Comparison of ENCODE assay signal across 21 cellular contexts in the genomic region with DNA sequence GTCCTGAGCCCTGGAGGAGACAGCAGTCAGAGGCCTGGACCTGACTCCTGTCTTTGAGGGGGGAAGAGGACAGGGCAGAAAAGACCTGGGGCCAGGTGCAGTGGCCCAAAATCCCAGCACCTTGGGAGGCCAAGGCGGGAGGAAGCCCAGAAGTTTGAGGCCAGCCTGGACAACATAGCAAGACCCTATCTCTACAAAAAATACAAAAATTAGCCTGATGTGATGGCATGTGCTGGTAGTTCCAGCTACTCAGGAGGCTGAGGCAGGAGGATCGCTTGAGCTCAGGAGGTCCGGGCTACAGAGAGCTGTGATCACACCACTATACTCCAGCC.
DNase-seq lines count a peak whose midpoint lies in the region; ATAC-seq and TF ChIP-seq lines count a peak whose summit lies in the region.
"Had no signal": no experiment of that assay in that cellular context is flagged by ENCODE, and none has a peak within 500 bp of the region (broad histone marks: within the 10 kb centered on the region; RNA-seq: fewer than 3 reads in every experiment).

No MANE protein-coding gene starts in this region.

- WGBS in body of pancreas, 2 donors, result 95 to 98% methylated on average over 3 of the region's 3 CpGs
- 98% methylated on average over 3 of the region's 3 CpGs for WGBS in hepatocyte (ENCODE audit: low lambda C conversion rate, missing lambda C conversion rate)
- 86 to 100% methylated on average over 2 to 3 of the region's 3 CpGs for WGBS in testis, 2 donors

- CTCF ChIA-PET in A673 (lab: Charles Lee), result interaction anchor here (0.5 to 0.6 kb wide), 3 partner anchors 75 to 961 kb away, joined by 4 to 7 read pairs (median 5); no protein-coding TSS in a partner anchor

- POLR2A ChIA-PET in A673 (lab: Charles Lee; ENCODE audit: low non-redundant PET), result no interaction called here

- H3K36me3 ChIP-seq in A673 (ENCODE audit: insufficient read depth, low read length, poor library complexity, severe bottlenecking) (no peaks in the 10 kb centered on the region), body of pancreas (replicated peaks in 1 of 2; ENCODE audit: insufficient read depth in 1 of 2, low read depth in 2 of 2) (no peaks in the 10 kb centered on the region), hepatocyte (replicated peaks; ENCODE audit: insufficient read depth, low read depth) (no peaks in the 10 kb centered on the region), testis (ENCODE audit: low read depth, missing control alignments) (no peaks in the 10 kb centered on the region)
- H3K36me3 ChIP-seq: prostate gland had no signal

- TF ChIP-seq POLR2A in body of pancreas (IDR thresholded peaks at IDR 0.05) (no peak), testis (IDR thresholded peaks at IDR 0.05) (no peak)

- no peaks in the 10 kb centered on the region for H4K20me1 ChIP-seq in hepatocyte (ENCODE audit: insufficient read depth, poor library complexity, severe bottlenecking)

- BruUV-seq in A673 (replicated peaks; lab: Mats Ljungman, UMichigan), result no TSS peak

- no peaks in the 10 kb centered on the region for H3K27me3 ChIP-seq in A673 (replicated peaks; ENCODE audit: insufficient read depth, low read depth, low read length, poor library complexity)
- H3K27me3 ChIP-seq in body of pancreas, result no peaks in the 10 kb centered on the region
- no peaks in the 10 kb centered on the region for H3K27me3 ChIP-seq in hepatocyte
- no peaks in the 10 kb centered on the region for H3K27me3 ChIP-seq in testis

- H3K4me1 ChIP-seq in A673 (ENCODE audit: insufficient read depth, low read length, poor library complexity, severe bottlenecking), result peaks cover 15% of the 10 kb centered on the region
- H3K4me1 ChIP-seq in body of pancreas, result peaks cover 84% of the 10 kb centered on the region
- H3K4me1 ChIP-seq in hepatocyte (ENCODE audit: insufficient read depth), result peaks cover 32% of the 10 kb centered on the region
- H3K4me1 ChIP-seq in testis, result peaks cover 55% of the 10 kb centered on the region

- 0 out of 2 replicates have a peak, but pooled peaks have one; percentile 7 for TF ChIP-seq CTCF in A673 (conservative IDR thresholded peaks at IDR 0.05; ENCODE audit: low read depth, low read length)
- TF ChIP-seq CTCF in body of pancreas (IDR thresholded peaks at IDR 0.05), result no peak
- TF ChIP-seq CTCF in hepatocyte (IDR thresholded peaks at IDR 0.05; ENCODE audit: poor library complexity), result no peak
- TF ChIP-seq CTCF in testis (IDR thresholded peaks at IDR 0.05), result no peak

- no peak overlapping the region for H3K4me2 ChIP-seq in hepatocyte

- intact Hi-C loops in A673 (cut with micrococcal nuclease; ENCODE audit: unreplicated experiment), result no loop called here
- intact Hi-C loops in body of pancreas (cut with DNase I), result no loop called here
- intact Hi-C loops in testis (cut with DNase I; ENCODE audit: low total_unique reads), result loop anchor here (5.0 kb wide), 1 partner anchor 62 kb away; no protein-coding TSS in a partner anchor

- no peak overlapping the region for H3K27ac ChIP-seq in A673 (ENCODE audit: low read depth, low read length, poor library complexity, severe bottlenecking)
- peak overlapping the region in 3 of 4 donors; percentile 67 to 91 (median 89) for H3K27ac ChIP-seq in body of pancreas
- H3K27ac ChIP-seq in hepatocyte, result peak overlapping the region; percentile 86
- peak overlapping the region; percentile 88 to 93 for H3K27ac ChIP-seq in testis
- H3K27ac ChIP-seq: epithelial cell of prostate had no signal

- H3K79me2 ChIP-seq in hepatocyte, result no peaks in the 10 kb centered on the region

- H3K9me3 ChIP-seq in A673 (ENCODE audit: low read depth, low read length, poor library complexity, severe bottlenecking) (peaks cover under 1% of the 10 kb centered on the region), body of pancreas (no peaks in the 10 kb centered on the region), hepatocyte (ENCODE audit: low read depth) (no peaks in the 10 kb centered on the region), testis (no peaks in the 10 kb centered on the region)
- H3K9me3 ChIP-seq: prostate gland had no signal

- H3K4me3 ChIP-seq in A673 (ENCODE audit: low read depth, low read length, poor library complexity, severe bottlenecking) (no peak overlapping the region), body of pancreas (no peak overlapping the region), hepatocyte (no peak overlapping the region), testis (no peak overlapping the region)
- H3K4me3 ChIP-seq: prostate gland had no signal

- DNase-seq in A673 (ENCODE audit: low spot score) (no peak), body of pancreas (no peak), hepatocyte (ENCODE audit: low spot score) (no peak), testis (no peak)
- no peak for DNase-seq in activated T-cell treated with anti-CD3 and anti-CD28 coated beads, Interleukin-2, amount 50 U/mL, for 1 hour
- no peak for DNase-seq in stimulated activated CD4-positive, alpha-beta T cell treated with anti-CD3 and anti-CD28 coated beads, Interleukin-1b, Interleukin-23, amount 100 ng/mL, for 48 hours
- DNase-seq: ACHN; activated CD4-positive, alpha-beta memory T cell treated with anti-CD3 and anti-CD28 coated beads, Interleukin-2, amount 10 ng/mL, durations not matched to agents 7 days and 5 days; activated CD4-positive, alpha-beta T cell treated with anti-CD3 and anti-CD28 coated beads for 1 hour; activated CD8-positive, alpha-beta memory T cell treated with anti-CD3 and anti-CD28 coated beads, Interleukin-2, amount 50 U/mL, for 48 hours; activated naive CD4-positive, alpha-beta T cell treated with anti-CD3 and anti-CD28 coated beads, Interleukin-2, amount 50 U/mL, for 16 hours; NCI-H1092; NCI-H187; NCI-H524; small intestine; stimulated activated CD8-positive, alpha-beta memory T cell treated with anti-CD3 and anti-CD28 coated beads, Interleukin-4, amount 100 ng/mL, for 48 hours; T-helper 2 cell had no signal

- ATAC-seq in body of pancreas, result no peak
- no peak for ATAC-seq in HG02981 (IDR thresholded peaks at IDR 0.05; ENCODE audit: unreplicated experiment)
- ATAC-seq: activated T-helper 17 cell treated with anti-CD3 and anti-CD28 coated beads, Interleukin-2, amount 50 U/mL, for 72 hours had no signal

- no peak overlapping the region for H2AFZ ChIP-seq in hepatocyte

- no peaks in the 10 kb centered on the region for H3K9me2 ChIP-seq in hepatocyte (replicated peaks; ENCODE audit: insufficient read depth)
